Comparison of ENCODE assay signal across 13 cellular contexts in the genomic region with DNA sequence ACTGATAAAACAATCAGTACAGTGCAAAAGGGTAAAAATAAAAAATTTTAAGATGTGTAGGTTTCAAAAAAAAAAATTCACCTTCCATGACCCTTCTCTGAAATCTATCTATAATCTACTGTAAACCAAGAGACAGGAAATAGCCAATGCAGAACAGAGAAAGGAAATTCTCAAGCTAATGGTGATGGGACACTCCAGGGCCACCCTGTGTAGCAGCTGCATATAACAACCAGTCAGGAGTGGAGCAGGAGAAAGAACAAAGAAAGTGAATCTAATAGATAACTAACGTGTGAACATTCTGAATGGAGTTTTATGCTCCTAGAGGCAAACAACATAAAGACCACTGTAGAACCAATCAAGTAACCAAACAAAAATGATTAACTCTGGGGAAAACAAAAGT. TPM values are rescaled to one million over a fixed set of nuclear protein-coding genes. Genes with fewer than 3 reads are reported as not detected.
DNase-seq lines count a peak whose midpoint lies in the region; ATAC-seq, FAIRE-seq and TF ChIP-seq lines count a peak whose summit lies in the region.
"Had no signal": no experiment of that assay in that cellular context is flagged by ENCODE, and none has a peak within 500 bp of the region (broad histone marks: within the 10 kb centered on the region; RNA-seq: fewer than 3 reads in every experiment).

No MANE protein-coding gene starts in this region.

- POLR2A ChIA-PET in K562 (lab: Yijun Ruan, JAX), result no interaction called here

- H3K27me3 Mint-ChIP-seq in activated CD8-positive, alpha-beta memory T cell treated with anti-CD3 and anti-CD28 coated beads, Interleukin-2, amount 10 ng/mL, durations not matched to agents 7 days and 5 days, result no peaks in the 10 kb centered on the region
- H3K27me3 Mint-ChIP-seq: central memory CD8-positive, alpha-beta T cell had no signal

- in situ Hi-C loops in K562 (cut with MboI), result no loop called here
- in situ Hi-C loops in G401 (cut with HindIII; ENCODE audit: low sequenced_read_pairs), result no loop called here

- no peaks in the 10 kb centered on the region for H3K9me1 ChIP-seq in K562 (ENCODE audit: control insufficient read depth, insufficient read depth, low read length)

- no peak overlapping the region for H3K4me3 Mint-ChIP-seq in activated CD8-positive, alpha-beta memory T cell treated with anti-CD3 and anti-CD28 coated beads, Interleukin-2, amount 10 ng/mL, durations not matched to agents 7 days and 5 days
- H3K4me3 Mint-ChIP-seq: central memory CD8-positive, alpha-beta T cell had no signal

- whole genome bisulfite sequencing in K562 (ENCODE audit: insufficient coverage, low coverage, missing lambda C conversion rate), result 84% methylated on average over 1 of the region's 1 CpG

- H3K79me2 ChIP-seq in K562 (ENCODE audit: control insufficient read depth, insufficient read depth, low read length), result peaks cover 43% of the 10 kb centered on the region; the same call in 2 of the 3 replicates

- H2AFZ ChIP-seq in K562 (ENCODE audit: low read depth, low read length), result no peak overlapping the region

- no TSS peak for BruUV-seq in K562 (replicated peaks; lab: Mats Ljungman, UMichigan)

- H3K9me3 ChIP-seq in K562 (replicated peaks; ENCODE audit: control insufficient read depth, insufficient read depth, low read depth, low read length), result no peaks in the 10 kb centered on the region
- H3K9me3 ChIP-seq: A549 had no signal

- H3K4me2 ChIP-seq in K562 (ENCODE audit: insufficient read depth, low read length), result no peak overlapping the region
- H3K4me2 ChIP-seq: A549 had no signal

- peaks cover 3% of the 10 kb centered on the region for H3K9me3 Mint-ChIP-seq in activated CD8-positive, alpha-beta memory T cell treated with anti-CD3 and anti-CD28 coated beads, Interleukin-2, amount 10 ng/mL, durations not matched to agents 7 days and 5 days (ENCODE audit: low read depth)
- H3K9me3 Mint-ChIP-seq: central memory CD8-positive, alpha-beta T cell had no signal

- peaks cover 4 to 7% of the 10 kb centered on the region in 2 experiments; a peak in 3 of 5 replicates for H3K4me1 ChIP-seq in K562 (replicated peaks in 1 of 2; ENCODE audit: control insufficient read depth in 2 of 2, insufficient read depth in 2 of 2, low read length in 2 of 2)

- H3K36me3 ChIP-seq in K562 (ENCODE audit: control insufficient read depth, insufficient read depth, low read length), result peaks cover 27% of the 10 kb centered on the region; the same call in 2 of the 3 replicates

- ATAC-seq in activated CD8-positive, alpha-beta memory T cell treated with anti-CD3 and anti-CD28 coated beads, Interleukin-2, amount 10 ng/mL, durations not matched to agents 7 days and 5 days, result peak; percentile 49
- ATAC-seq in HG02885 (IDR thresholded peaks at IDR 0.05; ENCODE audit: poor library complexity, unreplicated experiment) (peak; percentile 44), K562 (no peak)

- H3K9ac ChIP-seq in K562 (ENCODE audit: insufficient read depth in 1 of 2, low read depth in 2 of 2, low read length in 2 of 2), result no peak overlapping the region

- H3K27me3 ChIP-seq in K562 (ENCODE audit: control insufficient read depth in 2 of 2, insufficient read depth in 2 of 2, low read length in 2 of 2), result no peaks in the 10 kb centered on the region

- CTCF ChIA-PET in activated CD8-positive, alpha-beta memory T cell treated with anti-CD3 and anti-CD28 coated beads, Interleukin-2, amount 10 ng/mL, durations not matched to agents 7 days and 5 days (lab: Charles Lee), result no interaction called here
- CTCF ChIA-PET in K562 (lab: Yijun Ruan, JAX; ENCODE audit: low intra/inter-chr PET ratio), result no interaction called here

- intact Hi-C loops in K562 (cut with micrococcal nuclease), result no loop called here

- H4K20me1 ChIP-seq in K562 (replicated peaks; ENCODE audit: control insufficient read depth, insufficient read depth, low read length), result no peaks in the 10 kb centered on the region

- peak overlapping the region; percentile 76 for H3K27ac Mint-ChIP-seq in activated CD8-positive, alpha-beta memory T cell treated with anti-CD3 and anti-CD28 coated beads, Interleukin-2, amount 10 ng/mL, durations not matched to agents 7 days and 5 days
- H3K27ac Mint-ChIP-seq: nephron had no signal

- peaks cover 66% of the 10 kb centered on the region for H3K36me3 Mint-ChIP-seq in activated CD8-positive, alpha-beta memory T cell treated with anti-CD3 and anti-CD28 coated beads, Interleukin-2, amount 10 ng/mL, durations not matched to agents 7 days and 5 days

- no peak overlapping the region for H3K4me3 ChIP-seq in K562
- H3K4me3 ChIP-seq: A549 had no signal

- TF ChIP-seq EP300 in K562 (IDR thresholded peaks at IDR 0.05; ENCODE audit: low read length), result no peak

- TF ChIP-seq CTCF in K562 (IDR thresholded peaks at IDR 0.05 in 2 of 3, conservative IDR thresholded peaks at IDR 0.05 in 1 of 3; ENCODE audit: insufficient read depth in 2 of 3, low read depth in 1 of 3, low read length in 3 of 3), result no peak

- FAIRE-seq in K562 (lab: Jason Lieb, UNC), result peak; percentile 23
- FAIRE-seq: A549 had no signal

- H3K27ac ChIP-seq in K562 (ENCODE audit: extremely low read depth, low read depth, low read length), result no peak overlapping the region
- H3K27ac ChIP-seq: HL-60 had no signal

- no peak for DNase-seq in activated CD8-positive, alpha-beta memory T cell treated with anti-CD3 and anti-CD28 coated beads, Interleukin-2, amount 10 ng/mL, durations not matched to agents 7 days and 5 days
- no peak for DNase-seq in activated CD8-positive, alpha-beta memory T cell treated with anti-CD3 and anti-CD28 coated beads, Interleukin-2, amount 50 U/mL, for 4 hours
- DNase-seq in K562 (ENCODE audit: extremely low read depth in 1 of 4, low spot score in 3 of 4), result no peak
- peak; percentile 6 for DNase-seq in renal cortical epithelial cell (ENCODE audit: low read depth)
- no peak for DNase-seq in G401 (ENCODE audit: low spot score)
- no peak for DNase-seq in iPS-NIHi11 (ENCODE audit: low spot score)
- no peak for DNase-seq in HPDE6-E6E7 (ENCODE audit: extremely low spot score)
- DNase-seq: RPMI8226 had no signal

- no peak for TF ChIP-seq POLR2A in K562 (conservative IDR thresholded peaks at IDR 0.05)

- peaks cover 60% of the 10 kb centered on the region for H3K4me1 Mint-ChIP-seq in activated CD8-positive, alpha-beta memory T cell treated with anti-CD3 and anti-CD28 coated beads, Interleukin-2, amount 10 ng/mL, durations not matched to agents 7 days and 5 days
- H3K4me1 Mint-ChIP-seq: nephron had no signal

- TF ChIP-seq RAD21 in K562 (CRISPR knock-in tag; conservative IDR thresholded peaks at IDR 0.05 in 1 of 2, IDR thresholded peaks at IDR 0.05 in 1 of 2), result no peak

TF ChIP-seq in K562, 482 proteins besides CTCF, POLR2A, EP300 and RAD21:
- TF ChIP-seq STAG1 (CRISPR knock-in tag; IDR thresholded peaks at IDR 0.05; ENCODE audit: borderline replicate concordance) (no peak), GATAD2A (IDR thresholded peaks at IDR 0.05) (no peak), SMARCB1 (IDR thresholded peaks at IDR 0.05; ENCODE audit: insufficient read length, low read depth) (no peak), NBN (IDR thresholded peaks at IDR 0.05; ENCODE audit: low read depth) (no peak), SAFB2 (IDR thresholded peaks at IDR 0.05; ENCODE audit: borderline replicate concordance, low read depth, low read length, severe bottlenecking) (no peak), NFATC3 (IDR thresholded peaks at IDR 0.05) (no peak), SAP30 (IDR thresholded peaks at IDR 0.05; ENCODE audit: borderline replicate concordance, insufficient read depth, low read depth, low read length, poor library complexity, severe bottlenecking) (no peak), RBM17 (IDR thresholded peaks at IDR 0.05; ENCODE audit: borderline replicate concordance, low read depth, low read length) (no peak), TCF7L2 (IDR thresholded peaks at IDR 0.05; ENCODE audit: low read depth, low read length) (no peak), NR3C1 (CRISPR knock-in tag; IDR thresholded peaks at IDR 0.05) (no peak), ZNF24 (IDR thresholded peaks at IDR 0.05) (no peak), DACH1 (IDR thresholded peaks at IDR 0.05; ENCODE audit: partially characterized antibody) (no peak), SMARCA5 (IDR thresholded peaks at IDR 0.05) (no peak)
- TF ChIP-seq, protein P1, sequence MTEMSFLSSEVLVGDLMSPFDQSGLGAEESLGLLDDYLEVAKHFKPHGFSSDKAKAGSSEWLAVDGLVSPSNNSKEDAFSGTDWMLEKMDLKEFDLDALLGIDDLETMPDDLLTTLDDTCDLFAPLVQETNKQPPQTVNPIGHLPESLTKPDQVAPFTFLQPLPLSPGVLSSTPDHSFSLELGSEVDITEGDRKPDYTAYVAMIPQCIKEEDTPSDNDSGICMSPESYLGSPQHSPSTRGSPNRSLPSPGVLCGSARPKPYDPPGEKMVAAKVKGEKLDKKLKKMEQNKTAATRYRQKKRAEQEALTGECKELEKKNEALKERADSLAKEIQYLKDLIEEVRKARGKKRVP (CRISPR knock-in tag; IDR thresholded peaks at IDR 0.05), result no peak

RNA-seq across cellular contexts. Expression of a gene that starts 16.6 kb away (rescaled TPM):
- 10 to 100 TPM; 61.8 to 62.4 TPM for total RNA-seq in activated CD8-positive, alpha-beta memory T cell treated with anti-CD3 and anti-CD28 coated beads, Interleukin-2, amount 10 ng/mL, durations not matched to agents 7 days and 5 days
- total RNA-seq in K562 (2011; cell fraction: chromatin; rRNA removed; ENCODE audit: low replicate concordance), result 120 and 200 TPM in 2 replicates
- total RNA-seq in K562 (2011; cell fraction: nucleolus; rRNA removed), result 104 and 129 TPM in 2 replicates
- total RNA-seq in K562 (2011; cell fraction: nucleoplasm; rRNA removed), result 165 and 206 TPM in 2 replicates
- total RNA-seq in K562 (2014; rRNA removed) (65.1 and 70.3 TPM in 2 replicates), K562 (2014; rRNA removed; fragmentation: Illumina TruSeq; extraction: Trizol) (84.5 and 90.3 TPM in 2 replicates), K562 (2015; rRNA removed; fragmentation: Illumina TruSeq; extraction: Trizol) (76.6 and 84.5 TPM in 2 replicates), K562 (2021) (58.8 and 67.0 TPM in 2 replicates), renal cortical epithelial cell (144 and 180 TPM in 2 replicates)
- polyA plus RNA-seq in K562 (2011; rRNA removed) (78.2 and 95.3 TPM in 2 replicates), K562 (2014; fragmentation: Illumina TruSeq; extraction: Trizol) (77.9 and 101 TPM in 2 replicates), K562 (2014; fragmentation: Nextera tagmentation; extraction: Ambion mirVana) (100 to 1,000 TPM; 109 to 125 TPM), K562 (2014; rRNA removed) (77.9 and 83.2 TPM in 2 replicates)
- 27.4 and 46.9 TPM in 2 replicates for polyA plus RNA-seq in K562 (2011; cell fraction: cytosol; rRNA removed)
- polyA plus RNA-seq in K562 (2011; cell fraction: nucleus; rRNA removed), result 50.9 and 73.1 TPM in 2 replicates
- polyA plus RNA-seq in K562 (2012), result 47.0 and 52.8 TPM in 2 replicates
- 97.3 and 98.2 TPM in 2 replicates for polyA minus RNA-seq in K562 (2011; rRNA and poly(A)+ RNA removed)
- polyA minus RNA-seq in K562 (2011; cell fraction: cytosol; rRNA and poly(A)+ RNA removed), result 26.3 and 33.3 TPM in 2 replicates
- polyA minus RNA-seq in K562 (2011; cell fraction: nucleus; rRNA and poly(A)+ RNA removed), result 35.7 and 55.5 TPM in 2 replicates
- total RNA-seq in G401 (2014; rRNA removed; shearing (Covaris generic)), result 31.7 and 61.2 TPM in 2 replicates
